26 cellular contexts compared by ENCODE assay signal in the genomic region with DNA sequence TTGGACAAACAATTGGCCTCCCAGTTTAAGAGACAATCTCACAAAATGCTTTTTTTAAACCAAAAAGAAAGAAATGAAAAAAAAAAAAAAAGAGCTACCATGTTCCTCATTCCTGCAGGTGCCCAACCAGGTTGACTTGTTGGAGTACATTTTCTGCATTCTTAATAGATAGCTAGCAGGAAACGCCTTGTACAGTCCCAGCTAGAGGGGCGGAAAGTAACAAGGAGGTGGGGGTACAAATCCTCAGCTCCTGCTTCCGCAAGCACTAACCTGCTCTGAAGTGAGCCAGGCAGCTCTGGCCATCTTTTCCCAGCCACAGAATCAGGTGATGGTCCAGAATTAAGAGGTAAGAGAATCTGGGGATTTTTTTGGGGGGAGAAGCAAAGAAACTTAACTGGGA. TPM values are rescaled to one million over a fixed set of nuclear protein-coding genes. Genes with fewer than 3 reads are reported as not detected.
DNase-seq lines count a peak whose midpoint lies in the region; ATAC-seq, FAIRE-seq and TF ChIP-seq lines count a peak whose summit lies in the region.
"Had no signal": no experiment of that assay in that cellular context is flagged by ENCODE, and none has a peak within 500 bp of the region (broad histone marks: within the 10 kb centered on the region; RNA-seq: fewer than 3 reads in every experiment).

A gene with protein sequence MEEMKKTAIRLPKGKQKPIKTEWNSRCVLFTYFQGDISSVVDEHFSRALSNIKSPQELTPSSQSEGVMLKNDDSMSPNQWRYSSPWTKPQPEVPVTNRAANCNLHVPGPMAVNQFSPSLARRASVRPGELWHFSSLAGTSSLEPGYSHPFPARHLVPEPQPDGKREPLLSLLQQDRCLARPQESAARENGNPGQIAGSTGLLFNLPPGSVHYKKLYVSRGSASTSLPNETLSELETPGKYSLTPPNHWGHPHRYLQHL (plus strand): TSS at position 265 of the 400 bp plus-strand sequence. CDS start 3,806 bp downstream, outside the sequence.

- no peaks in the 10 kb centered on the region for H3K36me3 ChIP-seq in PC-3 (ENCODE audit: low read depth, low read length)
- H3K36me3 ChIP-seq: MG63 had no signal

- no peak within 1 kb of the TSS for H3K9ac ChIP-seq in PC-3 (ENCODE audit: low read length)

- ATAC-seq in PC-3 = no peak
- ATAC-seq in foreskin keratinocyte = peak; percentile 54
- no peak for ATAC-seq in left lobe of liver
- ATAC-seq: K562, SK-N-SH treated with all-trans-retinoic acid at 6 μM for 48 hours had no signal

- H3K4me3 Mint-ChIP-seq in Calu3 (ENCODE audit: low read depth, unreplicated experiment) (peak within 1 kb of the TSS; percentile 78), mesothelial cell of epicardium (peak within 1 kb of the TSS; percentile 65)
- H3K4me3 Mint-ChIP-seq: CD8-positive, alpha-beta memory T cell had no signal

- no peaks in the 10 kb centered on the region for H3K9me2 ChIP-seq in PC-3 (replicated peaks; ENCODE audit: low read length)

- TF ChIP-seq CTCF in Calu3 (IDR thresholded peaks at IDR 0.05; ENCODE audit: unreplicated experiment) (no peak), PC-3 (conservative IDR thresholded peaks at IDR 0.05; ENCODE audit: low read depth, low read length) (no peak), foreskin keratinocyte (conservative IDR thresholded peaks at IDR 0.05) (no peak), mesothelial cell of epicardium (IDR thresholded peaks at IDR 0.05; ENCODE audit: unreplicated experiment) (no peak)

- no peaks in the 10 kb centered on the region for H3K9me3 ChIP-seq in PC-3 (ENCODE audit: low read length)
- H3K9me3 ChIP-seq: MG63 had no signal

- POLR2A ChIA-PET in PC-3 (lab: Charles Lee; ENCODE audit: unreplicated experiment) = interaction anchor here (0.6 kb wide), 1 partner anchor 17 kb away, joined by 11 read pairs; no protein-coding TSS in a partner anchor

- H3K36me3 Mint-ChIP-seq in Calu3 (ENCODE audit: insufficient read depth, unreplicated experiment) (peaks cover 18% of the 10 kb centered on the region), mesothelial cell of epicardium (peaks cover 2% of the 10 kb centered on the region)
- H3K36me3 Mint-ChIP-seq: CD8-positive, alpha-beta memory T cell had no signal

- BruUV-seq in Calu3 (replicated peaks; lab: Mats Ljungman, UMichigan) = no TSS peak
- BruUV-seq in PC-3 (replicated peaks; lab: Mats Ljungman, UMichigan) = no TSS peak

- intact Hi-C loops in Calu3 (cut with micrococcal nuclease; ENCODE audit: unreplicated experiment) = loop anchor here (5.0 kb wide), 1 partner anchor 35 kb away; a partner anchor contains a TSS
- intact Hi-C loops in PC-3 (cut with micrococcal nuclease) = no loop called here

- H3K27me3 ChIP-seq in PC-3 (ENCODE audit: low read length) = no peaks in the 10 kb centered on the region
- no peaks in the 10 kb centered on the region for H3K27me3 ChIP-seq in foreskin keratinocyte
- H3K27me3 ChIP-seq: MG63 had no signal

- no peak within 1 kb of the TSS for H2AFZ ChIP-seq in PC-3 (ENCODE audit: low read length)

- peaks cover 74% of the 10 kb centered on the region for H3K4me1 Mint-ChIP-seq in Calu3 (ENCODE audit: low read depth, unreplicated experiment)
- peaks cover 20% of the 10 kb centered on the region for H3K4me1 Mint-ChIP-seq in mesothelial cell of epicardium
- H3K4me1 Mint-ChIP-seq: CD8-positive, alpha-beta memory T cell had no signal

- H3K27ac ChIP-seq in PC-3 (ENCODE audit: low read length) = no peak within 1 kb of the TSS
- no peak within 1 kb of the TSS for H3K27ac ChIP-seq in foreskin keratinocyte
- H3K27ac ChIP-seq: C4-2B had no signal

- no peaks in the 10 kb centered on the region for H3F3A ChIP-seq in PC-3 (ENCODE audit: low read length, unreplicated experiment)

- CTCF ChIA-PET in Calu3 (lab: Charles Lee) (interaction anchor here (0.6 to 1.0 kb wide), 7 partner anchors 9 to 497 kb away, joined by 3 to 7 read pairs (median 4); no protein-coding TSS in a partner anchor), PC-3 (lab: Charles Lee) (no interaction called here)

- H3K27me3 Mint-ChIP-seq in Calu3 (ENCODE audit: unreplicated experiment) = no peaks in the 10 kb centered on the region
- H3K27me3 Mint-ChIP-seq in mesothelial cell of epicardium (ENCODE audit: low read depth) = no peaks in the 10 kb centered on the region

- H3K4me1 ChIP-seq in PC-3 (ENCODE audit: insufficient read depth, low read length) (peaks cover 23% of the 10 kb centered on the region), foreskin keratinocyte (peaks cover 6% of the 10 kb centered on the region)

- DNase-seq in Calu3 = peak; percentile 60
- peak; percentile 32 for DNase-seq in PC-3
- peak; percentile 38 to 67 for DNase-seq in foreskin keratinocyte
- no peak for DNase-seq in mesothelial cell of epicardium (ENCODE audit: low spot score in 2 of 2, unreplicated experiment in 2 of 2)
- DNase-seq in NK-92 (lab: John Stamatoyannopoulos, UW; ENCODE audit: unreplicated experiment) = no peak
- DNase-seq in RCC 7860 (ENCODE audit: low spot score) = no peak
- no peak for DNase-seq in NCI-H1436 (lab: John Stamatoyannopoulos, UW)
- no peak for DNase-seq in left lobe of liver (ENCODE audit: low spot score)
- DNase-seq: CD8-positive, alpha-beta memory T cell; EL; MG63; NCI-H1048; NCI-H1417 treated with DMSO at 0.1 percent for 48 hours; NCI-H1930; NCI-H510A; NK-92 treated with Interleukin-12 subunit alpha and Interleukin-12 subunit beta, amount 100 ng/mL, for 24 hours; SHP77 treated with DMSO at 0.1 percent for 48 hours had no signal

- peak within 1 kb of the TSS; percentile 77 for H3K27ac Mint-ChIP-seq in Calu3 (ENCODE audit: unreplicated experiment)
- peak within 1 kb of the TSS; percentile 95 for H3K27ac Mint-ChIP-seq in mesothelial cell of epicardium
- H3K27ac Mint-ChIP-seq: CD8-positive, alpha-beta memory T cell had no signal

- H3K4me2 ChIP-seq in PC-3 (ENCODE audit: low read length) = 0 out of 2 replicates have a peak within 1 kb of the TSS, but pooled peaks have one; percentile 28

- no peaks in the 10 kb centered on the region for H3K79me2 ChIP-seq in PC-3 (ENCODE audit: low read length)

- H3K4me3 ChIP-seq in PC-3 (ENCODE audit: low read length) = no peak within 1 kb of the TSS
- H3K4me3 ChIP-seq: K562, MG63 had no signal

- no peak for FAIRE-seq in RCC 7860 (lab: Jason Lieb, UNC)
- FAIRE-seq: A204.1, D721Med, GM19239, K562 had no signal

- no peaks in the 10 kb centered on the region for H4K20me1 ChIP-seq in PC-3 (ENCODE audit: low read length)

- H3K9me3 Mint-ChIP-seq in Calu3 (ENCODE audit: low read depth, unreplicated experiment) = peaks cover 4% of the 10 kb centered on the region
- H3K9me3 Mint-ChIP-seq in mesothelial cell of epicardium = peaks cover 44% of the 10 kb centered on the region

RNA-seq across cellular contexts. Expression of the gene that starts here (rescaled TPM):
- 92.2 and 121 TPM in 2 replicates for total RNA-seq in Calu3 (2022)
- 4.2 and 5.3 TPM in 2 replicates for total RNA-seq in PC-3 (2014; rRNA removed)
- 5.2 and 9.2 TPM in 2 replicates for total RNA-seq in foreskin keratinocyte
- polyA plus RNA-seq in foreskin keratinocyte = 7.5 and 10.8 TPM in 2 replicates
- total RNA-seq in mesothelial cell of epicardium = 13.1 to 16.7 TPM (median 14.6 TPM) in 3 replicates
- not detected for total RNA-seq in left lobe of liver
- total RNA-seq: CD8-positive, alpha-beta memory T cell; H4; K562; LHCN-M2; RPMI7951 had no signal
- polyA plus RNA-seq: CD8-positive, alpha-beta memory T cell; K562 had no signal

Comparison
In these comparisons a context has a peak if more than half of its experiments do, and no peak if none do; other contexts are left out.
1. DNase-seq: peak in Calu3 (single experiment), PC-3 (single experiment) and foreskin keratinocyte (2 of 2); none in mesothelial cell of epicardium (0 of 2), NK-92 (single experiment), RCC 7860 (single experiment), NCI-H1436 (single experiment) and left lobe of liver (single experiment).